Comparison of ENCODE assay signal across 7 cellular contexts in the genomic region with DNA sequence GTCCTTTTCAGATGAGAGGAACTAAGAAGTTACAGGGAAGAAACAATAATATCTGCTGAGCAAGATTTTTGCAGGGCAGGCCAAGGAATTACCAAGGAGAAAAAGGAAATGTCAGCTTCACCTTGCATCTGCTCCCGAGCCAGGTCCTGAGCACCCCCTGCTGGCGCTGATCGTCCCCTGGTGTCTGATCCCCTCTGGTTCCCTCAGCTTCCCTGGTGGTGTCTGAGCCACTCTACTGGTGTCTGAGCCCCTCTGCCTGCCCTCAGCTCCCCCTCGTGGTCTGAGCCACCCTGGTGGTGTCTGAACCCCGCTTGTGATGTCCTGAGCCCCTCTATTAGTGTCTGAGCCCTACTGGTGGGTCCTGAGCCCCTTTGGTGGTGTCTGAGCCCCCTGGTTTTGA.
DNase-seq lines count a peak whose midpoint lies in the region; ATAC-seq and TF ChIP-seq lines count a peak whose summit lies in the region.
"Not testable (repeated sequence)": the region's sequence is repeated elsewhere in the genome, so short reads cannot be mapped to it uniquely, and the experiment has no call there.

No MANE protein-coding gene starts in this region.

- H3K79me2 ChIP-seq in PC-3 (ENCODE audit: low read length) = not testable (repeated sequence)

- H3K27me3 Mint-ChIP-seq in activated CD8-positive, alpha-beta T cell treated with anti-CD3 and anti-CD28 coated beads for 36 hours = not testable (repeated sequence)

- not testable (repeated sequence) for H3K4me3 Mint-ChIP-seq in activated CD8-positive, alpha-beta T cell treated with anti-CD3 and anti-CD28 coated beads for 36 hours

- H3K9ac ChIP-seq in PC-3 (ENCODE audit: low read length) = not testable (repeated sequence)

- H3K9me3 Mint-ChIP-seq in activated CD8-positive, alpha-beta T cell treated with anti-CD3 and anti-CD28 coated beads for 36 hours = not testable (repeated sequence)

- H3F3A ChIP-seq in PC-3 (ENCODE audit: low read length, unreplicated experiment) = not testable (repeated sequence)

- not testable (repeated sequence) for H3K27ac Mint-ChIP-seq in activated CD8-positive, alpha-beta T cell treated with anti-CD3 and anti-CD28 coated beads for 36 hours

- not testable (repeated sequence) for H3K9me2 ChIP-seq in PC-3 (replicated peaks; ENCODE audit: low read length)

- not testable (repeated sequence) for H3K36me3 ChIP-seq in PC-3 (ENCODE audit: low read depth, low read length); esophagus muscularis mucosa; upper lobe of left lung

- not testable (repeated sequence) for H3K27me3 ChIP-seq in PC-3 (ENCODE audit: low read length); esophagus muscularis mucosa; upper lobe of left lung

- H2AFZ ChIP-seq in PC-3 (ENCODE audit: low read length) = not testable (repeated sequence)

- 56% methylated on average over 4 of the region's 5 CpGs for WGBS in esophagus muscularis mucosa
- 35 to 100% methylated on average over 2 to 5 of the region's 5 CpGs for WGBS in upper lobe of left lung, 2 donors

- H3K4me2 ChIP-seq in PC-3 (ENCODE audit: low read length) = not testable (repeated sequence)

- intact Hi-C loops in PC-3 (cut with micrococcal nuclease); activated CD8-positive, alpha-beta T cell treated with anti-CD3 and anti-CD28 coated beads for 36 hours (cut with micrococcal nuclease); esophagus muscularis mucosa (cut with DNase I); posterior vena cava (cut with DNase I): not testable (repeated sequence)

- H4K20me1 ChIP-seq in PC-3 (ENCODE audit: low read length) = not testable (repeated sequence)

- POLR2A ChIA-PET in PC-3 (lab: Charles Lee; ENCODE audit: unreplicated experiment); activated CD8-positive, alpha-beta T cell treated with anti-CD3 and anti-CD28 coated beads for 36 hours (lab: Charles Lee): not testable (repeated sequence)

- TF ChIP-seq POLR2A in esophagus muscularis mucosa (IDR thresholded peaks at IDR 0.05; ENCODE audit: low read depth); upper lobe of left lung (IDR thresholded peaks at IDR 0.05): not testable (repeated sequence)

- H3K27ac ChIP-seq in PC-3 (ENCODE audit: low read length); esophagus muscularis mucosa (replicated peaks in 1 of 4); upper lobe of left lung: not testable (repeated sequence)

- CTCF ChIA-PET in PC-3 (lab: Charles Lee); activated CD8-positive, alpha-beta T cell treated with anti-CD3 and anti-CD28 coated beads for 36 hours (lab: Charles Lee): not testable (repeated sequence)

- not testable (repeated sequence) for H3K4me1 ChIP-seq in PC-3 (ENCODE audit: insufficient read depth, low read length); esophagus muscularis mucosa; upper lobe of left lung

- TF ChIP-seq CTCF in LNCaP clone FGC (IDR thresholded peaks at IDR 0.05; ENCODE audit: control insufficient read depth, extremely low read depth, insufficient read depth) = peak; percentile 14; the same call in 1 of the 2 replicates
- TF ChIP-seq CTCF in PC-3 (conservative IDR thresholded peaks at IDR 0.05; ENCODE audit: low read depth, low read length); activated CD8-positive, alpha-beta T cell treated with anti-CD3 and anti-CD28 coated beads for 36 hours (IDR thresholded peaks at IDR 0.05); esophagus muscularis mucosa (IDR thresholded peaks at IDR 0.05); upper lobe of left lung (IDR thresholded peaks at IDR 0.05): not testable (repeated sequence)

- H3K36me3 Mint-ChIP-seq in activated CD8-positive, alpha-beta T cell treated with anti-CD3 and anti-CD28 coated beads for 36 hours (ENCODE audit: low read depth) = not testable (repeated sequence)

- not testable (repeated sequence) for BruUV-seq in PC-3 (replicated peaks; lab: Mats Ljungman, UMichigan)

- H3K4me1 Mint-ChIP-seq in activated CD8-positive, alpha-beta T cell treated with anti-CD3 and anti-CD28 coated beads for 36 hours (ENCODE audit: low read depth) = not testable (repeated sequence)

- ATAC-seq in PC-3; activated CD8-positive, alpha-beta T cell treated with anti-CD3 and anti-CD28 coated beads for 36 hours: not testable (repeated sequence)
- ATAC-seq in upper lobe of left lung (ENCODE audit: low FRiP score in 2 of 2) = peak; percentile 30 to 69

- not testable (repeated sequence) for H3K4me3 ChIP-seq in LNCaP clone FGC (ENCODE audit: low read depth, low read length); PC-3 (ENCODE audit: low read length); esophagus muscularis mucosa; upper lobe of left lung

- not testable (repeated sequence) for TF ChIP-seq EP300 in esophagus muscularis mucosa (IDR thresholded peaks at IDR 0.05); upper lobe of left lung (IDR thresholded peaks at IDR 0.05)

- DNase-seq in LNCaP clone FGC (ENCODE audit: low read depth) = not testable (repeated sequence)
- DNase-seq in PC-3 (peak; percentile 1), esophagus muscularis mucosa (ENCODE audit: extremely low spot score) (peak; percentile 24), islet precursor cell (peak; percentile 29), posterior vena cava (ENCODE audit: low spot score) (peak; percentile 37), upper lobe of left lung (peak in 1 of 2 donors; percentile 34)
- DNase-seq in activated CD8-positive, alpha-beta T cell treated with anti-CD3 and anti-CD28 coated beads for 36 hours = peak; percentile 1

- H3K9me3 ChIP-seq in PC-3 (ENCODE audit: low read length); esophagus muscularis mucosa; upper lobe of left lung: not testable (repeated sequence)
